Comparison of ENCODE assay signal across 14 cellular contexts in genomic region chr1:17595602-17595925, GRCh38. TPM values are rescaled to one million over a fixed set of nuclear protein-coding genes. Genes with fewer than 3 reads are reported as not detected.
DNase-seq lines count a peak whose midpoint lies in the region; ATAC-seq and TF ChIP-seq lines count a peak whose summit lies in the region.
"Had no signal": no experiment of that assay in that cellular context is flagged by ENCODE, and none has a peak within 500 bp of the region (broad histone marks: within the 10 kb centered on the region; RNA-seq: fewer than 3 reads in every experiment).

No MANE protein-coding gene starts in this region.

- H2BK120ac ChIP-seq in trophoblast cell (ENCODE audit: insufficient read depth, low read length, poor library complexity) = peak overlapping the region; percentile 6

- no peak overlapping the region for H3K4ac ChIP-seq in trophoblast cell (ENCODE audit: low read depth, low read length)

- H3K79me2 ChIP-seq in Loucy (ENCODE audit: insufficient read depth, low read length) (no peaks in the 10 kb centered on the region), hepatocyte (peaks cover 31% of the 10 kb centered on the region), trophoblast cell (ENCODE audit: control insufficient read depth, insufficient read depth, low read length, poor library complexity) (no peaks in the 10 kb centered on the region)

- H3K9me3 ChIP-seq in BLaER1 treated with 17β-estradiol and CSF1 and Interleukin-3, amounts not matched to agents 10 nM and 100 nM (replicated peaks in 1 of 11) = no peaks in the 10 kb centered on the region
- H3K9me3 ChIP-seq in Loucy (ENCODE audit: insufficient read depth, low read depth, low read length) = no peaks in the 10 kb centered on the region
- H3K9me3 ChIP-seq in hepatocyte (ENCODE audit: low read depth) = no peaks in the 10 kb centered on the region
- no peaks in the 10 kb centered on the region for H3K9me3 ChIP-seq in trophoblast cell (ENCODE audit: insufficient read depth, low read depth, low read length)
- no peaks in the 10 kb centered on the region for H3K9me3 ChIP-seq in psoas muscle

- H3K9me2 ChIP-seq in Loucy (replicated peaks; ENCODE audit: low read depth, low read length) (no peaks in the 10 kb centered on the region), hepatocyte (replicated peaks; ENCODE audit: insufficient read depth) (no peaks in the 10 kb centered on the region)

- no peaks in the 10 kb centered on the region for H3K9me3 Mint-ChIP-seq in natural killer cell
- H3K9me3 Mint-ChIP-seq: HFFc6 had no signal

- peaks cover 9 to 67% (median 36%) of the 10 kb centered on the region in 11 experiments for H3K36me3 ChIP-seq in BLaER1 treated with 17β-estradiol and CSF1 and Interleukin-3, amounts not matched to agents 10 nM and 100 nM
- H3K36me3 ChIP-seq in Loucy (ENCODE audit: insufficient read depth, low read length) = no peaks in the 10 kb centered on the region
- no peaks in the 10 kb centered on the region for H3K36me3 ChIP-seq in hepatocyte (replicated peaks; ENCODE audit: insufficient read depth, low read depth)
- peaks cover 3 to 11% of the 10 kb centered on the region in 2 experiments for H3K36me3 ChIP-seq in trophoblast cell (ENCODE audit: control insufficient read depth in 1 of 2, insufficient read depth in 2 of 2, low read length in 2 of 2)
- no peaks in the 10 kb centered on the region for H3K36me3 ChIP-seq in psoas muscle (ENCODE audit: insufficient read depth in 1 of 2, low read depth in 1 of 2)

- no peak overlapping the region for H3K18ac ChIP-seq in trophoblast cell (ENCODE audit: low read length)

- ATAC-seq in natural killer cell (no peak), psoas muscle (no peak)
- ATAC-seq: SK-N-SH treated with all-trans-retinoic acid at 6 μM for 48 hours had no signal

- no peaks in the 10 kb centered on the region for H3K36me3 Mint-ChIP-seq in natural killer cell

- DNase-seq in hepatocyte (ENCODE audit: low spot score) = no peak
- no peak for DNase-seq in trophoblast cell
- no peak for DNase-seq in natural killer cell
- DNase-seq in NCI-H146 (lab: John Stamatoyannopoulos, UW) = no peak
- no peak for DNase-seq in cerebellar cortex (ENCODE audit: low spot score)
- no peak for DNase-seq in psoas muscle
- DNase-seq: COR-L47, GOT3, HFFc6, NCI-H187 treated with DMSO at 0.1 percent for 48 hours, SHP77 treated with DMSO at 0.1 percent for 48 hours had no signal

- no peak overlapping the region for H2BK5ac ChIP-seq in trophoblast cell (ENCODE audit: low read depth, low read length, poor library complexity)

- TF ChIP-seq CTCF in Loucy (conservative IDR thresholded peaks at IDR 0.05; ENCODE audit: low read length) (no peak), hepatocyte (IDR thresholded peaks at IDR 0.05; ENCODE audit: poor library complexity) (no peak), natural killer cell (IDR thresholded peaks at IDR 0.05) (no peak), psoas muscle (IDR thresholded peaks at IDR 0.05) (no peak)

- H4K8ac ChIP-seq in trophoblast cell (ENCODE audit: low read depth, low read length) = no peak overlapping the region

- peak overlapping the region; percentile 7 for H2BK12ac ChIP-seq in trophoblast cell (ENCODE audit: low read length)

- H3K4me1 Mint-ChIP-seq in natural killer cell = no peaks in the 10 kb centered on the region

- intact Hi-C loops in natural killer cell (cut with micrococcal nuclease) (loop anchor here (1.0 kb wide), 1 partner anchor 29 kb away; no protein-coding TSS in a partner anchor), psoas muscle (cut with DNase I) (no loop called here)

- no peak overlapping the region for H4K12ac ChIP-seq in trophoblast cell (ENCODE audit: low read depth, low read length)

- peaks cover 41 to 86% (median 70%) of the 10 kb centered on the region in 10 experiments for H3K4me1 ChIP-seq in BLaER1 treated with 17β-estradiol and CSF1 and Interleukin-3, amounts not matched to agents 10 nM and 100 nM
- peaks cover 60% of the 10 kb centered on the region for H3K4me1 ChIP-seq in Loucy (ENCODE audit: insufficient read depth, low read length, poor library complexity, severe bottlenecking)
- H3K4me1 ChIP-seq in hepatocyte (ENCODE audit: insufficient read depth) = peaks cover 48% of the 10 kb centered on the region
- peaks cover 15 to 23% of the 10 kb centered on the region in 2 experiments for H3K4me1 ChIP-seq in trophoblast cell (ENCODE audit: control insufficient read depth in 1 of 2, insufficient read depth in 2 of 2, low read length in 2 of 2)
- peaks cover 8% of the 10 kb centered on the region for H3K4me1 ChIP-seq in psoas muscle

- H3K23ac ChIP-seq in trophoblast cell (ENCODE audit: low read length) = no peak overlapping the region

- no peak overlapping the region for H3K14ac ChIP-seq in trophoblast cell (ENCODE audit: low read length)

- no peak overlapping the region for H3K27ac Mint-ChIP-seq in natural killer cell
- H3K27ac Mint-ChIP-seq: HFFc6 had no signal

- no peaks in the 10 kb centered on the region for H3K27me3 ChIP-seq in BLaER1 treated with 17β-estradiol and CSF1 and Interleukin-3, amounts not matched to agents 10 nM and 100 nM
- H3K27me3 ChIP-seq in Loucy (ENCODE audit: insufficient read depth, low read length, poor library complexity, severe bottlenecking) (no peaks in the 10 kb centered on the region), hepatocyte (no peaks in the 10 kb centered on the region), trophoblast cell (ENCODE audit: insufficient read depth, low read length) (no peaks in the 10 kb centered on the region), psoas muscle (ENCODE audit: insufficient read depth in 3 of 3, low read length in 2 of 3) (no peaks in the 10 kb centered on the region)

- H3F3A ChIP-seq in Loucy (ENCODE audit: low read depth) = no peaks in the 10 kb centered on the region

- no peak overlapping the region for H4K91ac ChIP-seq in trophoblast cell (ENCODE audit: low read depth, low read length)

- no peaks in the 10 kb centered on the region for H3K27me3 Mint-ChIP-seq in natural killer cell (ENCODE audit: low read depth in 2 of 2)

- 87% methylated on average over 10 of the region's 10 CpGs for WGBS in hepatocyte (ENCODE audit: low lambda C conversion rate, missing lambda C conversion rate)
- no CpG with 5 or more reads among the region's 10 CpGs for WGBS in trophoblast cell (ENCODE audit: extremely low coverage, insufficient coverage, insufficient read length)
- 59 to 83% (median 65%) methylated on average over 10 of the region's 10 CpGs for WGBS in psoas muscle, 3 donors

- peak overlapping the region in 7 of 11 experiments; percentile 30 to 70 (median 52); a peak in 13 of 22 replicates for H3K27ac ChIP-seq in BLaER1 treated with 17β-estradiol and CSF1 and Interleukin-3, amounts not matched to agents 10 nM and 100 nM
- H3K27ac ChIP-seq in hepatocyte (peak overlapping the region; percentile 98), trophoblast cell (ENCODE audit: low read depth, low read length) (no peak overlapping the region), psoas muscle (no peak overlapping the region)

- no peak overlapping the region for H2AK5ac ChIP-seq in trophoblast cell (ENCODE audit: low read length)

- no peak overlapping the region for H3K4me3 ChIP-seq in BLaER1 treated with 17β-estradiol and CSF1 and Interleukin-3, amounts not matched to agents 10 nM and 100 nM
- no peak overlapping the region for H3K4me3 ChIP-seq in Loucy (ENCODE audit: low read length, poor library complexity, severe bottlenecking)
- H3K4me3 ChIP-seq in hepatocyte = no peak overlapping the region
- no peak overlapping the region for H3K4me3 ChIP-seq in trophoblast cell (ENCODE audit: low read depth, low read length)
- H3K4me3 ChIP-seq in psoas muscle = no peak overlapping the region

- H3K9ac ChIP-seq in BLaER1 treated with 17β-estradiol and CSF1 and Interleukin-3, amounts not matched to agents 10 nM and 100 nM = peak overlapping the region in 8 of 11 experiments; percentile 4 to 54 (median 31); a peak in 9 of 22 replicates
- peak overlapping the region; percentile 10 for H3K9ac ChIP-seq in Loucy (ENCODE audit: low read depth, low read length, poor library complexity, severe bottlenecking)
- H3K9ac ChIP-seq in trophoblast cell (ENCODE audit: low read length) = no peak overlapping the region

- peaks cover 0 to 10% (median 0%) of the 10 kb centered on the region in 11 experiments; a peak in 4 of 22 replicates for H4K20me1 ChIP-seq in BLaER1 treated with 17β-estradiol and CSF1 and Interleukin-3, amounts not matched to agents 10 nM and 100 nM
- H4K20me1 ChIP-seq in Loucy (ENCODE audit: insufficient read depth, low read length, poor library complexity, severe bottlenecking) = no peaks in the 10 kb centered on the region
- no peaks in the 10 kb centered on the region for H4K20me1 ChIP-seq in hepatocyte (ENCODE audit: insufficient read depth, poor library complexity, severe bottlenecking)

- no peak overlapping the region for H2AFZ ChIP-seq in Loucy (ENCODE audit: low read length)
- H2AFZ ChIP-seq in hepatocyte = no peak overlapping the region
- no peak overlapping the region for H2AFZ ChIP-seq in trophoblast cell (ENCODE audit: insufficient read depth, low read length, poor library complexity)

- no peak overlapping the region for H3K4me3 Mint-ChIP-seq in natural killer cell
- H3K4me3 Mint-ChIP-seq: HFFc6 had no signal

- peaks cover 5% of the 10 kb centered on the region for H3K79me1 ChIP-seq in trophoblast cell (ENCODE audit: low read length)

- peak overlapping the region; percentile 17 to 82 (median 68); a peak in 20 of 22 replicates for H3K4me2 ChIP-seq in BLaER1 treated with 17β-estradiol and CSF1 and Interleukin-3, amounts not matched to agents 10 nM and 100 nM
- peak overlapping the region; percentile 42 for H3K4me2 ChIP-seq in Loucy (ENCODE audit: low read depth, low read length, poor library complexity, severe bottlenecking)
- no peak overlapping the region for H3K4me2 ChIP-seq in hepatocyte
- no peak overlapping the region for H3K4me2 ChIP-seq in trophoblast cell (ENCODE audit: low read length)

RNA-seq across cellular contexts. Expression of gene ARHGEF10L, which starts 56.1 kb away (rescaled TPM):
- total RNA-seq in hepatocyte = 33.0 and 48.3 TPM in 2 replicates
- 40.4 and 48.2 TPM in 2 replicates for polyA plus RNA-seq in hepatocyte
- polyA plus RNA-seq in trophoblast cell (2013) = 9.9 TPM in 2 replicates
- 1 to 10 TPM in 1 of 3 donors, under 1 TPM in 2; 0.70 to 1.7 (median 0.94) TPM for total RNA-seq in natural killer cell
- 100 to 1,000 TPM in 1 of 4 donors, 10 to 100 TPM in 3; 25.6 to 108 (median 43.3) TPM for total RNA-seq in psoas muscle
- polyA plus RNA-seq in psoas muscle = 10 to 100 TPM; 18.8 to 52.5 (median 36.1) TPM

Comparison
In these comparisons a context has a peak if more than half of its experiments do, and no peak if none do; other contexts are left out.
1. H3K27ac ChIP-seq: peak in BLaER1 treated with 17β-estradiol and CSF1 and Interleukin-3, amounts not matched to agents 10 nM and 100 nM (7 of 11) and hepatocyte (single experiment); none in trophoblast cell (single experiment) and psoas muscle (single experiment).
2. H3K4me2 ChIP-seq: peak in BLaER1 treated with 17β-estradiol and CSF1 and Interleukin-3, amounts not matched to agents 10 nM and 100 nM (11 of 11) and Loucy (single experiment); none in hepatocyte (single experiment) and trophoblast cell (single experiment).
3. RNA of gene ARHGEF10L, which starts 56.1 kb away (total RNA-seq): 25.6 to 108 TPM in psoas muscle and 33.0 to 48.3 TPM in hepatocyte; 0.70 to 1.7 TPM in natural killer cell; every median in the first group is over 10 times any median in the second.